Comparison of ENCODE assay signal across 23 cellular contexts in the genomic region with DNA sequence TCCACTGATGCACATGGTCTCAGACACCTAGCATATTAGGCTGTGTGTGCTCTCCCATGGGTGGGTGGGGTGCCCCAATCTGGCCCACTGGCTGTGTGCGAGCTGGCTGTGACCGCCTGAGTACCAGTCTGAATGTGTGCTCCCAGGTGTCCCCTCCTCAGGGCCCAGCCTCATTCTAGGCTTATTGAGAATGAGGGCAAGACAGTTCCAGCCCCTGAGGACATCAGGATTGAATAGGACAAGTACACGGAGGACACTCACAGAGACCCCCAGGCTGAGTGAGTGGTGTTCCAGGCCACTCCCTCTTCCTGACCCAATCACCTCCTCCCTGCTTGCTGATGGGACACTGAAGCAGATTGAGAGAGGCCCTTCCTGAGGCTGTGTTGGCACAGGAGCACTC.
"Had no signal": no experiment of that assay in that cellular context is flagged by ENCODE, and none has a peak within 500 bp of the region (broad histone marks: within the 10 kb centered on the region; RNA-seq: fewer than 3 reads in every experiment).

No MANE protein-coding gene starts in this region.

- H3K27me3 ChIP-seq: hepatocyte, neural progenitor cell, ovary, right atrium auricular region, right lobe of liver, tibial nerve, vagina had no signal

- H3K36me3 Mint-ChIP-seq: naive thymus-derived CD8-positive, alpha-beta T cell; neural progenitor cell; stimulated activated memory B cell treated with anti-CD40 and anti-IgM and Interleukin-4, amounts not matched to agents 10 μg/mL and 1 μg/mL and 100 μg/mL, for 72 hours had no signal

- H3K4me2 ChIP-seq: hepatocyte, neural progenitor cell, smooth muscle cell had no signal

- H3K27ac ChIP-seq: hepatocyte, left ventricle myocardium inferior, neural progenitor cell, ovary, right atrium auricular region, right lobe of liver, tibial nerve, vagina had no signal

- H3K4me1 ChIP-seq: left ventricle myocardium inferior, neural progenitor cell, right atrium auricular region, right lobe of liver, tibial nerve, vagina had no signal

- H3K9me3 ChIP-seq: left ventricle myocardium inferior, ovary, right atrium auricular region, right lobe of liver, tibial nerve, vagina had no signal

- H3K27me3 Mint-ChIP-seq: stimulated activated naive CD8-positive, alpha-beta T cell treated with anti-CD3 and anti-CD28 coated beads, Interleukin-15, amount 100 ng/mL, for 72 hours had no signal

- H3K9me3 Mint-ChIP-seq: naive thymus-derived CD8-positive, alpha-beta T cell; nephron progenitor cell; neural progenitor cell; stimulated activated memory B cell treated with anti-CD40 and anti-IgM and Interleukin-4, amounts not matched to agents 10 μg/mL and 1 μg/mL and 100 μg/mL, for 72 hours; stimulated activated naive CD8-positive, alpha-beta T cell treated with anti-CD3 and anti-CD28 coated beads, Interleukin-15, amount 100 ng/mL, for 72 hours; type B pancreatic cell had no signal

- H3K36me3 ChIP-seq: left ventricle myocardium inferior, neural progenitor cell, ovary, right atrium auricular region, right lobe of liver, tibial nerve, vagina had no signal

- H3K4me3 ChIP-seq: hepatocyte, left ventricle myocardium inferior, neural progenitor cell, ovary, right atrium auricular region, right lobe of liver, smooth muscle cell, tibial nerve, vagina had no signal

- DNase-seq: islet precursor cell; left ventricle myocardium inferior; mesenchymal stem cell; naive thymus-derived CD8-positive, alpha-beta T cell; nephron progenitor cell; ovary; right lobe of liver; stimulated activated CD4-positive, alpha-beta T cell treated with anti-CD3 and anti-CD28 coated beads, Interleukin-1b, Interleukin-23, amount 100 ng/mL, for 48 hours; stimulated activated CD4-positive, alpha-beta T cell treated with anti-CD3 and anti-CD28 coated beads, Interleukin-2, amount 100 ng/mL, for 48 hours; stimulated activated CD4-positive, alpha-beta T cell treated with anti-CD3 and anti-CD28 coated beads, Interleukin-4, amount 100 ng/mL, for 4 hours; stimulated activated CD8-positive, alpha-beta memory T cell treated with anti-CD3 and anti-CD28 coated beads, Interleukin-4, amount 100 ng/mL, for 48 hours; stimulated activated naive CD4-positive, alpha-beta T cell treated with Interleukin-2 at 50 U/mL for 16 hours; stimulated activated naive CD8-positive, alpha-beta T cell treated with anti-CD3 and anti-CD28 coated beads, Interleukin-15, amount 100 ng/mL, for 72 hours; substantia nigra had no signal

- H2AFZ ChIP-seq: hepatocyte, neural progenitor cell had no signal

- ATAC-seq: naive thymus-derived CD8-positive, alpha-beta T cell; right lobe of liver; stimulated activated memory B cell treated with anti-CD40 and anti-IgM and Interleukin-4, amounts not matched to agents 10 μg/mL and 1 μg/mL and 100 μg/mL, for 72 hours; stimulated activated naive CD8-positive, alpha-beta T cell treated with anti-CD3 and anti-CD28 coated beads, Interleukin-15, amount 100 ng/mL, for 72 hours had no signal

- H3K4me1 Mint-ChIP-seq: naive thymus-derived CD8-positive, alpha-beta T cell; stimulated activated memory B cell treated with anti-CD40 and anti-IgM and Interleukin-4, amounts not matched to agents 10 μg/mL and 1 μg/mL and 100 μg/mL, for 72 hours; stimulated activated naive CD8-positive, alpha-beta T cell treated with anti-CD3 and anti-CD28 coated beads, Interleukin-15, amount 100 ng/mL, for 72 hours had no signal

- H3K4me3 Mint-ChIP-seq: naive thymus-derived CD8-positive, alpha-beta T cell; nephron progenitor cell; neural progenitor cell; stimulated activated memory B cell treated with anti-CD40 and anti-IgM and Interleukin-4, amounts not matched to agents 10 μg/mL and 1 μg/mL and 100 μg/mL, for 72 hours; stimulated activated naive CD8-positive, alpha-beta T cell treated with anti-CD3 and anti-CD28 coated beads, Interleukin-15, amount 100 ng/mL, for 72 hours; type B pancreatic cell had no signal

- H3K79me2 ChIP-seq: hepatocyte had no signal

- H3K27ac Mint-ChIP-seq: naive thymus-derived CD8-positive, alpha-beta T cell; nephron progenitor cell; progenitor cell of endocrine pancreas; stimulated activated memory B cell treated with anti-CD40 and anti-IgM and Interleukin-4, amounts not matched to agents 10 μg/mL and 1 μg/mL and 100 μg/mL, for 72 hours; stimulated activated naive CD8-positive, alpha-beta T cell treated with anti-CD3 and anti-CD28 coated beads, Interleukin-15, amount 100 ng/mL, for 72 hours; type B pancreatic cell had no signal

- H3K9ac ChIP-seq: neural progenitor cell had no signal
